13 cellular contexts compared by ENCODE assay signal in the genomic region with DNA sequence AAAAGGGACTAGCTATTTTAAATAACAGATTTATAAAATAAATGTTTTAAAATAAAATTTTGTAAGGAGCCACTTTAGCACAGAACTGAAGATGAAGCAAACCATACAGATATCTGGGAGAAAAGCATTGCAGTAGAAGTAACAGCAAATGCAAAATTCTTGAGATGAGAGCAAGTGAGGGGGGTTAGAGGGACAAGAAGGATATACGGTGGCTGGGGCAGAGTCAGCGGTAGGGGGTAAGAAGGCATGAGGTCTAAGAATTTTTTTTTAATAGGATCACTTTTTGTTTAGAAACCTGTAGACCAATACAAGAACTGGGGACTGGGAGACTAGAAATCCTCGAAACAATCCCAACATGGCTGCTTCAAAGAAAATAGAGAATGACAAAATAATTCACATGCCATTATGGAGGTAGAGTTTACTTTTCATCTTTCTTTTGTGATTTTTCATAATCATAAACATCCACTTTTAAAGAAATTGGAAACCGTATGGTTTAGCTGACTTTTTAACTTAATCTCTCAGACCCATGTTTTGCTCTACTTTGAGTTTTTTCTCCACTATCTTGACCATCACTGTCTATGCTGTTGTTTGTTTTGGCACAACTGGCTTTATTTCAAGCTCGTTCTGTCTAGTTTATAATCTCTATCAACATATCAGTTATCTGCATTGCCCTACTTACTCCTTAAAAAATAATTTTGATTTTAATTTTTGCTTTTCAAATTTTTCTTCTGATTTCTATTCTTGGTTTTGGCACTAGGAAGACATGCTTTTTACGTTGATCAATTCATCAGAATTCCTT.
DNase-seq lines count a peak whose midpoint lies in the region; ATAC-seq, FAIRE-seq and TF ChIP-seq lines count a peak whose summit lies in the region.
"Had no signal": no experiment of that assay in that cellular context is flagged by ENCODE, and none has a peak within 500 bp of the region (broad histone marks: within the 10 kb centered on the region; RNA-seq: fewer than 3 reads in every experiment).

No MANE protein-coding gene starts in this region.

- peaks cover 95% of the 10 kb centered on the region for H3K79me2 ChIP-seq in SK-N-SH (ENCODE audit: insufficient read depth)

- H3K4me2 ChIP-seq in SK-N-SH = no peak overlapping the region
- H3K4me2 ChIP-seq: PC-9 had no signal

- FAIRE-seq in islet of Langerhans (lab: Jason Lieb, UNC) = peak; percentile 86
- FAIRE-seq: H1 had no signal

- H3K4me3 ChIP-seq in SK-N-SH (ENCODE audit: low read depth in 2 of 2, low read length in 1 of 2) = no peak overlapping the region
- H3K4me3 ChIP-seq in BE2C (ENCODE audit: low read depth, low read length) = no peak overlapping the region
- H3K4me3 ChIP-seq: PC-9 had no signal

- H3K36me3 ChIP-seq in SK-N-SH (replicated peaks in 1 of 2; ENCODE audit: control insufficient read depth in 1 of 2, insufficient read depth in 2 of 2, low read length in 1 of 2) (no peaks in the 10 kb centered on the region), BE2C (no peaks in the 10 kb centered on the region; the same call in 1 of the 2 replicates)

- H3K27ac ChIP-seq in SK-N-SH (ENCODE audit: low read depth in 2 of 2, low read length in 1 of 2) = peak overlapping the region in 1 of 2 experiments; percentile 5; a peak in 1 of 4 replicates
- H3K27ac ChIP-seq: PC-9 had no signal

- H3K27me3 ChIP-seq in SK-N-SH (ENCODE audit: insufficient read depth) = no peaks in the 10 kb centered on the region
- no peaks in the 10 kb centered on the region for H3K27me3 ChIP-seq in BE2C

- no peaks in the 10 kb centered on the region for H3F3A ChIP-seq in SK-N-SH (replicated peaks; ENCODE audit: insufficient read depth)

- H3K9me3 ChIP-seq in SK-N-SH = no peaks in the 10 kb centered on the region
- no peaks in the 10 kb centered on the region for H3K9me3 ChIP-seq in BE2C

- H3K27me3 Mint-ChIP-seq in stimulated activated naive CD8-positive, alpha-beta T cell treated with anti-CD3 and anti-CD28 coated beads, Interleukin-15, Interleukin-2, amounts not matched to agents 100 ng/mL and 50 ng/mL, for 24 hours = no peaks in the 10 kb centered on the region
- no peaks in the 10 kb centered on the region for H3K27me3 Mint-ChIP-seq in stimulated activated memory B cell treated with anti-CD40 and anti-IgM and Interleukin-4, amounts not matched to agents 10 μg/mL and 1 μg/mL and 100 μg/mL, for 72 hours
- H3K27me3 Mint-ChIP-seq in activated CD8-positive, alpha-beta memory T cell treated with anti-CD3 and anti-CD28 coated beads, Interleukin-2, amount 10 ng/mL, durations not matched to agents 7 days and 5 days = no peaks in the 10 kb centered on the region

- no peak for DNase-seq in stimulated activated naive CD8-positive, alpha-beta T cell treated with anti-CD3 and anti-CD28 coated beads, Interleukin-15, Interleukin-2, amounts not matched to agents 100 U/mL and 50 U/mL, for 24 hours
- DNase-seq in SK-N-SH (no peak), BE2C (no peak), NCI-H1105 treated with DMSO at 0.1 percent for 48 hours (lab: John Stamatoyannopoulos, UW) (no peak)
- DNase-seq in activated CD8-positive, alpha-beta memory T cell treated with anti-CD3 and anti-CD28 coated beads, Interleukin-2, amount 10 ng/mL, durations not matched to agents 7 days and 5 days = no peak
- DNase-seq: NCI-H2029 treated with DMSO at 0.1 percent for 48 hours, NCI-H2227 treated with DMSO at 0.1 percent for 48 hours, NCI-H526, PC-9 had no signal

- ATAC-seq in stimulated activated naive CD8-positive, alpha-beta T cell treated with anti-CD3 and anti-CD28 coated beads, Interleukin-15, Interleukin-2, amounts not matched to agents 100 U/mL and 50 U/mL, for 24 hours = no peak
- no peak for ATAC-seq in stimulated activated memory B cell treated with anti-CD40 and anti-IgM and Interleukin-4, amounts not matched to agents 10 μg/mL and 1 μg/mL and 100 μg/mL, for 72 hours
- ATAC-seq in activated CD8-positive, alpha-beta memory T cell treated with anti-CD3 and anti-CD28 coated beads, Interleukin-2, amount 10 ng/mL, durations not matched to agents 7 days and 5 days = no peak

- no peak overlapping the region for H3K9ac ChIP-seq in SK-N-SH

- no peaks in the 10 kb centered on the region for H3K9me2 ChIP-seq in SK-N-SH

- peaks cover 20% of the 10 kb centered on the region for H3K36me3 Mint-ChIP-seq in stimulated activated naive CD8-positive, alpha-beta T cell treated with anti-CD3 and anti-CD28 coated beads, Interleukin-15, Interleukin-2, amounts not matched to agents 100 ng/mL and 50 ng/mL, for 24 hours (ENCODE audit: low read depth)
- H3K36me3 Mint-ChIP-seq in stimulated activated memory B cell treated with anti-CD40 and anti-IgM and Interleukin-4, amounts not matched to agents 10 μg/mL and 1 μg/mL and 100 μg/mL, for 72 hours = peaks cover 24% of the 10 kb centered on the region
- H3K36me3 Mint-ChIP-seq in activated CD8-positive, alpha-beta memory T cell treated with anti-CD3 and anti-CD28 coated beads, Interleukin-2, amount 10 ng/mL, durations not matched to agents 7 days and 5 days = peaks cover 14% of the 10 kb centered on the region

- peaks cover 44% of the 10 kb centered on the region for H3K4me1 Mint-ChIP-seq in stimulated activated naive CD8-positive, alpha-beta T cell treated with anti-CD3 and anti-CD28 coated beads, Interleukin-15, Interleukin-2, amounts not matched to agents 100 ng/mL and 50 ng/mL, for 24 hours (ENCODE audit: low read depth)
- peaks cover 63% of the 10 kb centered on the region for H3K4me1 Mint-ChIP-seq in stimulated activated memory B cell treated with anti-CD40 and anti-IgM and Interleukin-4, amounts not matched to agents 10 μg/mL and 1 μg/mL and 100 μg/mL, for 72 hours
- H3K4me1 Mint-ChIP-seq in activated CD8-positive, alpha-beta memory T cell treated with anti-CD3 and anti-CD28 coated beads, Interleukin-2, amount 10 ng/mL, durations not matched to agents 7 days and 5 days = peaks cover 8% of the 10 kb centered on the region

- POLR2A ChIA-PET in SK-N-SH (lab: Yijun Ruan, JAX) = no interaction called here

- H2AFZ ChIP-seq in SK-N-SH (ENCODE audit: low read depth) = no peak overlapping the region
- H2AFZ ChIP-seq: PC-9 had no signal

- CTCF ChIA-PET in SK-N-SH (lab: Yijun Ruan, JAX) = interaction anchor here (0.9 to 1.6 kb wide), 2 partner anchors 29 to 345 kb away, joined by 3 to 4 read pairs; no protein-coding TSS in a partner anchor
- CTCF ChIA-PET in activated CD8-positive, alpha-beta memory T cell treated with anti-CD3 and anti-CD28 coated beads, Interleukin-2, amount 10 ng/mL, durations not matched to agents 7 days and 5 days (lab: Charles Lee) = no interaction called here

- no peak for TF ChIP-seq RAD21 in SK-N-SH (IDR thresholded peaks at IDR 0.05; ENCODE audit: low read length)

- 75% methylated on average over 6 of the region's 6 CpGs for WGBS in SK-N-SH (ENCODE audit: low lambda C conversion rate)

- peak overlapping the region; percentile 49 for H3K27ac Mint-ChIP-seq in stimulated activated naive CD8-positive, alpha-beta T cell treated with anti-CD3 and anti-CD28 coated beads, Interleukin-15, Interleukin-2, amounts not matched to agents 100 ng/mL and 50 ng/mL, for 24 hours
- H3K27ac Mint-ChIP-seq in stimulated activated memory B cell treated with anti-CD40 and anti-IgM and Interleukin-4, amounts not matched to agents 10 μg/mL and 1 μg/mL and 100 μg/mL, for 72 hours = peak overlapping the region; percentile 47
- H3K27ac Mint-ChIP-seq in activated CD8-positive, alpha-beta memory T cell treated with anti-CD3 and anti-CD28 coated beads, Interleukin-2, amount 10 ng/mL, durations not matched to agents 7 days and 5 days = no peak overlapping the region

- no peak overlapping the region for H3K4me3 Mint-ChIP-seq in stimulated activated naive CD8-positive, alpha-beta T cell treated with anti-CD3 and anti-CD28 coated beads, Interleukin-15, Interleukin-2, amounts not matched to agents 100 ng/mL and 50 ng/mL, for 24 hours
- H3K4me3 Mint-ChIP-seq in stimulated activated memory B cell treated with anti-CD40 and anti-IgM and Interleukin-4, amounts not matched to agents 10 μg/mL and 1 μg/mL and 100 μg/mL, for 72 hours = no peak overlapping the region
- H3K4me3 Mint-ChIP-seq in activated CD8-positive, alpha-beta memory T cell treated with anti-CD3 and anti-CD28 coated beads, Interleukin-2, amount 10 ng/mL, durations not matched to agents 7 days and 5 days = no peak overlapping the region

- H3K4me1 ChIP-seq in SK-N-SH (ENCODE audit: control insufficient read depth in 1 of 2, insufficient read depth in 2 of 2, low read depth in 1 of 2, low read length in 1 of 2) (peaks cover 12 to 13% of the 10 kb centered on the region in 2 experiments; a peak in 2 of 4 replicates), BE2C (peaks cover 14% of the 10 kb centered on the region)

- TF ChIP-seq CTCF in SK-N-SH (IDR thresholded peaks at IDR 0.05) (no peak), BE2C (IDR thresholded peaks at IDR 0.05; ENCODE audit: low read depth, low read length) (no peak)

- H3K9me3 Mint-ChIP-seq in stimulated activated naive CD8-positive, alpha-beta T cell treated with anti-CD3 and anti-CD28 coated beads, Interleukin-15, Interleukin-2, amounts not matched to agents 100 ng/mL and 50 ng/mL, for 24 hours = peaks cover 7% of the 10 kb centered on the region
- peaks cover 3% of the 10 kb centered on the region for H3K9me3 Mint-ChIP-seq in stimulated activated memory B cell treated with anti-CD40 and anti-IgM and Interleukin-4, amounts not matched to agents 10 μg/mL and 1 μg/mL and 100 μg/mL, for 72 hours
- peaks cover 3% of the 10 kb centered on the region for H3K9me3 Mint-ChIP-seq in activated CD8-positive, alpha-beta memory T cell treated with anti-CD3 and anti-CD28 coated beads, Interleukin-2, amount 10 ng/mL, durations not matched to agents 7 days and 5 days (ENCODE audit: low read depth)

- H4K20me1 ChIP-seq in SK-N-SH (ENCODE audit: insufficient read depth) = peaks cover 91% of the 10 kb centered on the region

- no peak for TF ChIP-seq EP300 in SK-N-SH (IDR thresholded peaks at IDR 0.05; ENCODE audit: borderline replicate concordance in 1 of 2, low read depth in 1 of 2, low read length in 1 of 2)

TF ChIP-seq in SK-N-SH, 30 proteins besides CTCF, POLR2A, EP300 and RAD21:
- TF ChIP-seq NFIC (IDR thresholded peaks at IDR 0.05; ENCODE audit: borderline replicate concordance) = peak; percentile 28; the same call in 1 of the 2 replicates
- TF ChIP-seq RXRA (IDR thresholded peaks at IDR 0.05; ENCODE audit: borderline replicate concordance, low read depth) = no peak
- TF ChIP-seq FOXJ3 (CRISPR knock-in tag; IDR thresholded peaks at IDR 0.05) = no peak
